28 cellular contexts compared by ENCODE assay signal in genomic region chr17:68937890-68938514, GRCh38. TPM values are rescaled to one million over a fixed set of nuclear protein-coding genes. Genes with fewer than 3 reads are reported as not detected.
"Had no signal": no experiment of that assay in that cellular context is flagged by ENCODE, and none has a peak within 500 bp of the region (broad histone marks: within the 10 kb centered on the region; RNA-seq: fewer than 3 reads in every experiment).

No MANE protein-coding gene starts in this region.

- H3K27ac ChIP-seq: heart right ventricle, lower lobe of right lung, sigmoid colon, tibial nerve, uterus had no signal

- H3K4me3 Mint-ChIP-seq: naive B cell; natural killer cell; stimulated activated memory B cell treated with anti-CD40 and anti-IgM and Interleukin-4, amounts not matched to agents 10 μg/mL and 1 μg/mL and 100 μg/mL, for 72 hours; stimulated activated naive CD8-positive, alpha-beta T cell treated with anti-CD3 and anti-CD28 coated beads, Interleukin-15, amount 100 ng/mL, for 72 hours; type B pancreatic cell had no signal

- H3K36me3 ChIP-seq: lower lobe of right lung, sigmoid colon, uterus had no signal

- DNase-seq: heart right ventricle; hippocampal formation; left colon; left ventricle myocardium superior; lower lobe of right lung; mammary epithelial cell; mesenchymal stem cell; naive B cell; natural killer cell; nucleus accumbens; retina; right cardiac atrium; sigmoid colon; stimulated activated CD4-positive, alpha-beta T cell treated with anti-CD3 and anti-CD28 coated beads, Interleukin-1b, Interleukin-23, amount 100 ng/mL, for 48 hours; stimulated activated CD4-positive, alpha-beta T cell treated with anti-CD3 and anti-CD28 coated beads, Interleukin-2, amount 100 ng/mL, for 48 hours; stimulated activated CD4-positive, alpha-beta T cell treated with anti-CD3 and anti-CD28 coated beads, Interleukin-4, amount 100 ng/mL, for 4 hours; stimulated activated CD8-positive, alpha-beta memory T cell treated with anti-CD3 and anti-CD28 coated beads, Interleukin-4, amount 100 ng/mL, for 48 hours; stimulated activated naive CD4-positive, alpha-beta T cell treated with Interleukin-2 at 50 U/mL for 16 hours; stimulated activated naive CD8-positive, alpha-beta T cell treated with anti-CD3 and anti-CD28 coated beads, Interleukin-15, amount 100 ng/mL, for 72 hours; substantia nigra; uterus had no signal

- FAIRE-seq: keratinocyte had no signal

- H3K4me3 ChIP-seq: heart right ventricle, lower lobe of right lung, sigmoid colon, smooth muscle cell, tibial nerve, uterus had no signal

- H3K27me3 ChIP-seq: heart right ventricle, sigmoid colon, tibial nerve, uterus had no signal

- H3K9me3 ChIP-seq: heart right ventricle, lower lobe of right lung, sigmoid colon, tibial nerve, uterus had no signal

- H3K9me3 Mint-ChIP-seq: naive B cell; natural killer cell; stimulated activated memory B cell treated with anti-CD40 and anti-IgM and Interleukin-4, amounts not matched to agents 10 μg/mL and 1 μg/mL and 100 μg/mL, for 72 hours; stimulated activated naive CD8-positive, alpha-beta T cell treated with anti-CD3 and anti-CD28 coated beads, Interleukin-15, amount 100 ng/mL, for 72 hours; type B pancreatic cell had no signal

- H3K27me3 Mint-ChIP-seq: progenitor cell of endocrine pancreas; stimulated activated naive CD8-positive, alpha-beta T cell treated with anti-CD3 and anti-CD28 coated beads, Interleukin-15, amount 100 ng/mL, for 72 hours had no signal

- H3K36me3 Mint-ChIP-seq: naive B cell; natural killer cell; stimulated activated memory B cell treated with anti-CD40 and anti-IgM and Interleukin-4, amounts not matched to agents 10 μg/mL and 1 μg/mL and 100 μg/mL, for 72 hours; type B pancreatic cell had no signal

- H3K4me2 ChIP-seq: smooth muscle cell had no signal

- H3K4me1 Mint-ChIP-seq: naive B cell; natural killer cell; stimulated activated memory B cell treated with anti-CD40 and anti-IgM and Interleukin-4, amounts not matched to agents 10 μg/mL and 1 μg/mL and 100 μg/mL, for 72 hours; stimulated activated naive CD8-positive, alpha-beta T cell treated with anti-CD3 and anti-CD28 coated beads, Interleukin-15, amount 100 ng/mL, for 72 hours had no signal

- H3K27ac Mint-ChIP-seq: natural killer cell; progenitor cell of endocrine pancreas; stimulated activated memory B cell treated with anti-CD40 and anti-IgM and Interleukin-4, amounts not matched to agents 10 μg/mL and 1 μg/mL and 100 μg/mL, for 72 hours; stimulated activated naive CD8-positive, alpha-beta T cell treated with anti-CD3 and anti-CD28 coated beads, Interleukin-15, amount 100 ng/mL, for 72 hours; type B pancreatic cell had no signal

- H3K4me1 ChIP-seq: lower lobe of right lung, sigmoid colon, uterus had no signal

- ATAC-seq: heart right ventricle; left colon; left ventricle myocardium superior; lower lobe of right lung; natural killer cell; right cardiac atrium; stimulated activated memory B cell treated with anti-CD40 and anti-IgM and Interleukin-4, amounts not matched to agents 10 μg/mL and 1 μg/mL and 100 μg/mL, for 72 hours; stimulated activated naive CD8-positive, alpha-beta T cell treated with anti-CD3 and anti-CD28 coated beads, Interleukin-15, amount 100 ng/mL, for 72 hours had no signal

RNA-seq across cellular contexts. Expression of gene ABCA8, which starts 17.2 kb away (rescaled TPM):
- total RNA-seq: natural killer cell had no signal
- polyA plus RNA-seq: mammary epithelial cell, neural cell had no signal
